In the genomic region with DNA sequence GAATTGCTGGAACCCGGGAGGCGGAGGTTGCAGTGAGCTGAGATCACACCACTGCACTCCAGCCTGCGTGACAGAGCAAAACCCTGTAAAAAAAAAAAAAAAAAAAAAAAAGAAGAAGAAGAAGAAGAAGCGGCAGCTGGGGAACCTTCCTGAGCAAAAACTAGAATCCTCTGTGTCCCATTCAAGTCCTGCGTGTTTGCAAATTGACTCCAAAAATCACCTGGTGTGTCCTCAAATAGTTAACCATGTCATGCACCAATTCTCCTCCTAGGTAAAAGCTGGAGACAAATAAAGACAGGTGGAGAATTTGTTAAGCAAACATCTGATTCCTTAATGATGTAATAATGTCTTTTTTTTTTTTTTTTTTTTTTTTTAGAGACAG, we compare ENCODE assay signal across 16 cellular contexts. TPM values are rescaled to one million over a fixed set of nuclear protein-coding genes. Genes with fewer than 3 reads are reported as not detected.
DNase-seq lines count a peak whose midpoint lies in the region; ATAC-seq lines count a peak whose summit lies in the region.
"Had no signal": no experiment of that assay in that cellular context is flagged by ENCODE, and none has a peak within 500 bp of the region (broad histone marks: within the 10 kb centered on the region; RNA-seq: fewer than 3 reads in every experiment).

No MANE protein-coding gene starts in this region.

- H3K9me3 Mint-ChIP-seq in activated CD4-positive, alpha-beta T cell treated with anti-CD3 and anti-CD28 coated beads, Interleukin-2, amount 10 ng/mL, durations not matched to agents 24 days and 14 days, result peaks cover 1% of the 10 kb centered on the region
- peaks cover 11% of the 10 kb centered on the region for H3K9me3 Mint-ChIP-seq in activated CD4-positive, alpha-beta memory T cell treated with anti-CD3 and anti-CD28 coated beads for 36 hours
- peaks cover 0 to 3% (median 2%) of the 10 kb centered on the region in 9 donors for H3K9me3 Mint-ChIP-seq in naive thymus-derived CD8-positive, alpha-beta T cell

- no peak overlapping the region for H3K4me3 Mint-ChIP-seq in activated CD4-positive, alpha-beta T cell treated with anti-CD3 and anti-CD28 coated beads, Interleukin-2, amount 10 ng/mL, durations not matched to agents 24 days and 14 days
- no peak overlapping the region for H3K4me3 Mint-ChIP-seq in activated CD4-positive, alpha-beta memory T cell treated with anti-CD3 and anti-CD28 coated beads for 36 hours
- H3K4me3 Mint-ChIP-seq in naive thymus-derived CD8-positive, alpha-beta T cell, result no peak overlapping the region
- H3K4me3 Mint-ChIP-seq: CD8-positive, alpha-beta T cell had no signal

- H3K27ac Mint-ChIP-seq in activated CD4-positive, alpha-beta T cell treated with anti-CD3 and anti-CD28 coated beads, Interleukin-2, amount 10 ng/mL, durations not matched to agents 24 days and 14 days, result peak overlapping the region; percentile 87
- peak overlapping the region; percentile 86 for H3K27ac Mint-ChIP-seq in activated CD4-positive, alpha-beta memory T cell treated with anti-CD3 and anti-CD28 coated beads for 36 hours
- peak overlapping the region in 9 of 10 donors; percentile 37 to 89 (median 80) for H3K27ac Mint-ChIP-seq in naive thymus-derived CD8-positive, alpha-beta T cell

- POLR2A ChIA-PET in activated CD4-positive, alpha-beta memory T cell treated with anti-CD3 and anti-CD28 coated beads for 36 hours (lab: Charles Lee), result no interaction called here
- POLR2A ChIA-PET in naive thymus-derived CD8-positive, alpha-beta T cell (lab: Charles Lee), result no interaction called here

- ATAC-seq in GM19438 (IDR thresholded peaks at IDR 0.05; ENCODE audit: low read depth, unreplicated experiment) (peak; percentile 3), GM21381 (IDR thresholded peaks at IDR 0.05; ENCODE audit: unreplicated experiment) (no peak)
- ATAC-seq in naive thymus-derived CD8-positive, alpha-beta T cell, result no peak
- ATAC-seq: CD8-positive, alpha-beta T cell; gastroesophageal sphincter; right cardiac atrium had no signal

- no peaks in the 10 kb centered on the region for H3K27me3 Mint-ChIP-seq in activated CD4-positive, alpha-beta T cell treated with anti-CD3 and anti-CD28 coated beads, Interleukin-2, amount 10 ng/mL, durations not matched to agents 24 days and 14 days
- no peaks in the 10 kb centered on the region for H3K27me3 Mint-ChIP-seq in activated CD4-positive, alpha-beta memory T cell treated with anti-CD3 and anti-CD28 coated beads for 36 hours
- no peaks in the 10 kb centered on the region for H3K27me3 Mint-ChIP-seq in naive thymus-derived CD8-positive, alpha-beta T cell

- intact Hi-C loops in activated CD4-positive, alpha-beta T cell treated with anti-CD3 and anti-CD28 coated beads, Interleukin-2, amount 10 ng/mL, durations not matched to agents 24 days and 14 days (cut with micrococcal nuclease), result no loop called here
- intact Hi-C loops in activated CD4-positive, alpha-beta memory T cell treated with anti-CD3 and anti-CD28 coated beads for 36 hours (cut with micrococcal nuclease), result no loop called here

- peaks cover 51% of the 10 kb centered on the region for H3K4me1 Mint-ChIP-seq in activated CD4-positive, alpha-beta T cell treated with anti-CD3 and anti-CD28 coated beads, Interleukin-2, amount 10 ng/mL, durations not matched to agents 24 days and 14 days
- H3K4me1 Mint-ChIP-seq in activated CD4-positive, alpha-beta memory T cell treated with anti-CD3 and anti-CD28 coated beads for 36 hours (ENCODE audit: low read depth), result peaks cover 53% of the 10 kb centered on the region
- peaks cover 19 to 55% (median 40%) of the 10 kb centered on the region in 4 donors for H3K4me1 Mint-ChIP-seq in naive thymus-derived CD8-positive, alpha-beta T cell

- H3K36me3 Mint-ChIP-seq in activated CD4-positive, alpha-beta T cell treated with anti-CD3 and anti-CD28 coated beads, Interleukin-2, amount 10 ng/mL, durations not matched to agents 24 days and 14 days (ENCODE audit: low read depth), result peaks cover 58% of the 10 kb centered on the region
- peaks cover 48% of the 10 kb centered on the region for H3K36me3 Mint-ChIP-seq in activated CD4-positive, alpha-beta memory T cell treated with anti-CD3 and anti-CD28 coated beads for 36 hours
- peaks cover 3 to 57% (median 11%) of the 10 kb centered on the region in 3 donors for H3K36me3 Mint-ChIP-seq in naive thymus-derived CD8-positive, alpha-beta T cell

- CTCF ChIA-PET in activated CD4-positive, alpha-beta memory T cell treated with anti-CD3 and anti-CD28 coated beads for 36 hours (lab: Charles Lee), result no interaction called here

- peak; percentile 51 for DNase-seq in activated CD4-positive, alpha-beta T cell treated with anti-CD3 and anti-CD28 coated beads, Interleukin-2, amount 10 ng/mL, durations not matched to agents 24 days and 14 days
- DNase-seq in activated CD4-positive, alpha-beta T cell treated with anti-CD3 and anti-CD28 coated beads, Interleukin-2, amount 50 U/mL, for 48 hours, result no peak
- DNase-seq in activated CD4-positive, alpha-beta memory T cell treated with anti-CD3 and anti-CD28 coated beads for 36 hours, result no peak
- DNase-seq in naive thymus-derived CD8-positive, alpha-beta T cell, result no peak
- no peak for DNase-seq in effector CD8-positive, alpha-beta T cell (lab: John Stamatoyannopoulos, UW)
- no peak for DNase-seq in SHP77 (lab: John Stamatoyannopoulos, UW)
- DNase-seq: activated gamma-delta T cell, Kasumi-1, occipital lobe, right cardiac atrium, uterus had no signal

RNA-seq across cellular contexts. Expression of a gene that starts 31.9 kb away (rescaled TPM):
- 44.5 and 46.6 TPM in 2 replicates for total RNA-seq in activated CD4-positive, alpha-beta T cell treated with anti-CD3 and anti-CD28 coated beads, Interleukin-2, amount 10 ng/mL, durations not matched to agents 24 days and 14 days
- total RNA-seq in activated CD4-positive, alpha-beta memory T cell treated with anti-CD3 and anti-CD28 coated beads for 36 hours, result 10 to 100 TPM; 65.2 to 67.4 TPM
- 10 to 100 TPM; 24.9 to 27.2 TPM for total RNA-seq in naive thymus-derived CD8-positive, alpha-beta T cell
- polyA plus RNA-seq in naive thymus-derived CD8-positive, alpha-beta T cell, result 10 to 100 TPM; 37.8 to 43.6 (median 42.3) TPM

RNA-seq across cellular contexts. Expression of a gene that starts 52.4 kb away (rescaled TPM):
- total RNA-seq in activated CD4-positive, alpha-beta T cell treated with anti-CD3 and anti-CD28 coated beads, Interleukin-2, amount 10 ng/mL, durations not matched to agents 24 days and 14 days, result 19.1 and 19.5 TPM in 2 replicates
- total RNA-seq in activated CD4-positive, alpha-beta memory T cell treated with anti-CD3 and anti-CD28 coated beads for 36 hours, result 10 to 100 TPM; 30.2 to 32.7 TPM
- 100 to 1,000 TPM; 131 to 132 TPM for total RNA-seq in naive thymus-derived CD8-positive, alpha-beta T cell
- 100 to 1,000 TPM; 163 to 190 (median 169) TPM for polyA plus RNA-seq in naive thymus-derived CD8-positive, alpha-beta T cell
- total RNA-seq: SK-MEL-5 had no signal
